12 cellular contexts compared by ENCODE assay signal in genomic region chr17:9238340-9239259, GRCh38.
A peak's percentile ranks its signal among the peaks of the same experiment; 100 is the strongest.
DNase-seq lines count a peak whose midpoint lies in the region; ATAC-seq, FAIRE-seq and TF ChIP-seq lines count a peak whose summit lies in the region.
"Had no signal": no experiment of that assay in that cellular context is flagged by ENCODE, and none has a peak within 500 bp of the region (broad histone marks: within the 10 kb centered on the region; RNA-seq: fewer than 3 reads in every experiment).

No MANE protein-coding gene starts in this region.

- no peak overlapping the region for H2BK15ac ChIP-seq in neuronal stem cell (ENCODE audit: low read length)

- H3K14ac ChIP-seq in neuronal stem cell (ENCODE audit: low read length): no peak overlapping the region

- H2AFZ ChIP-seq in OCI-LY1 (ENCODE audit: low read length): no peak overlapping the region
- peak overlapping the region; percentile 98 for H2AFZ ChIP-seq in endothelial cell of umbilical vein (ENCODE audit: low read depth, low read length)
- H2AFZ ChIP-seq in neuronal stem cell (ENCODE audit: low read length): no peak overlapping the region

- H3K79me2 ChIP-seq in OCI-LY1 (ENCODE audit: insufficient read depth, low read length) (no peaks in the 10 kb centered on the region), endothelial cell of umbilical vein (ENCODE audit: control insufficient read depth, insufficient read depth, low read length) (no peaks in the 10 kb centered on the region)

- no peaks in the 10 kb centered on the region for H3K9me1 ChIP-seq in endothelial cell of umbilical vein (replicated peaks; ENCODE audit: control insufficient read depth, extremely low read depth, insufficient read depth, low read length)

- no peak for FAIRE-seq in endothelial cell of umbilical vein (lab: Jason Lieb, UNC)

- H3K36me3 ChIP-seq in BLaER1 (no peaks in the 10 kb centered on the region), OCI-LY1 (ENCODE audit: insufficient read depth, low read length) (no peaks in the 10 kb centered on the region), endothelial cell of umbilical vein (ENCODE audit: control insufficient read depth in 2 of 2, extremely low read depth in 1 of 2, insufficient read depth in 2 of 2, low read length in 2 of 2) (no peaks in the 10 kb centered on the region), neuronal stem cell (replicated peaks in 1 of 2; ENCODE audit: control insufficient read depth in 2 of 2, insufficient read depth in 2 of 2, low read length in 2 of 2) (no peaks in the 10 kb centered on the region)
- H3K36me3 ChIP-seq: neutrophil had no signal

- no peak overlapping the region for H3K4ac ChIP-seq in neuronal stem cell (ENCODE audit: low read length)

- H3K4me2 ChIP-seq in BLaER1: peak overlapping the region; percentile 97
- H3K4me2 ChIP-seq in OCI-LY1 (ENCODE audit: low read length): peak overlapping the region; percentile 98; the same call in 1 of the 2 replicates
- H3K4me2 ChIP-seq in endothelial cell of umbilical vein (ENCODE audit: insufficient read depth, low read length): no peak overlapping the region
- no peak overlapping the region for H3K4me2 ChIP-seq in neuronal stem cell (ENCODE audit: insufficient read depth, low read length, poor library complexity, severe bottlenecking)
- H3K4me2 ChIP-seq: KMS-11 had no signal

- peak overlapping the region; percentile 20 for H2AK5ac ChIP-seq in neuronal stem cell (ENCODE audit: low read depth, low read length)

- no peak for ATAC-seq in GM18502 (IDR thresholded peaks at IDR 0.05; ENCODE audit: poor library complexity, unreplicated experiment)
- ATAC-seq in GM21825 (IDR thresholded peaks at IDR 0.05; ENCODE audit: unreplicated experiment): no peak

- no peaks in the 10 kb centered on the region for H3K9me3 ChIP-seq in BLaER1
- no peaks in the 10 kb centered on the region for H3K9me3 ChIP-seq in OCI-LY1 (ENCODE audit: low read length)
- no peaks in the 10 kb centered on the region for H3K9me3 ChIP-seq in endothelial cell of umbilical vein (replicated peaks; ENCODE audit: control insufficient read depth, insufficient read depth, low read length)
- H3K9me3 ChIP-seq in neuronal stem cell (replicated peaks in 1 of 2; ENCODE audit: control insufficient read depth in 2 of 2, insufficient read depth in 1 of 2, low read depth in 1 of 2, low read length in 2 of 2): peaks cover 1 to 3% of the 10 kb centered on the region in 2 donors
- H3K9me3 ChIP-seq: neutrophil had no signal

- CTCF ChIA-PET in endothelial cell of umbilical vein (lab: Charles Lee): no interaction called here

- H3F3A ChIP-seq in OCI-LY1 (ENCODE audit: insufficient read depth, low read length): no peaks in the 10 kb centered on the region

- no peak overlapping the region for H2BK120ac ChIP-seq in neuronal stem cell (ENCODE audit: low read depth, low read length)

- H2BK5ac ChIP-seq in neuronal stem cell (ENCODE audit: low read length): no peak overlapping the region

- no peak overlapping the region for H3K27ac ChIP-seq in BLaER1
- H3K27ac ChIP-seq in OCI-LY1 (ENCODE audit: low read depth, low read length, poor library complexity, severe bottlenecking): no peak overlapping the region
- H3K27ac ChIP-seq in endothelial cell of umbilical vein (ENCODE audit: insufficient read depth, low read depth, low read length): no peak overlapping the region
- no peak overlapping the region for H3K27ac ChIP-seq in neuronal stem cell (replicated peaks; ENCODE audit: low read length)
- H3K27ac ChIP-seq: KMS-11, neutrophil, SK-N-MC had no signal

- dilution Hi-C loops in endothelial cell of umbilical vein (cut with MboI; ENCODE audit: extremely low pct_ligation_motif_present, low sequenced_read_pairs): no loop called here

- POLR2A ChIA-PET in endothelial cell of umbilical vein (lab: Charles Lee): no interaction called here

- no peak overlapping the region for H3K9ac ChIP-seq in BLaER1
- H3K9ac ChIP-seq in OCI-LY1 (ENCODE audit: low read length): peak overlapping the region; percentile 72; the same call in 1 of the 2 replicates
- no peak overlapping the region for H3K9ac ChIP-seq in endothelial cell of umbilical vein (replicated peaks; ENCODE audit: extremely low read depth, insufficient read depth, low read length)
- no peak overlapping the region for H3K9ac ChIP-seq in neuronal stem cell (ENCODE audit: low read depth, low read length, poor library complexity)
- H3K9ac ChIP-seq: KMS-11 had no signal

- no peak overlapping the region for H2BK12ac ChIP-seq in neuronal stem cell (ENCODE audit: low read length)

- intact Hi-C loops in endothelial cell of umbilical vein (cut with micrococcal nuclease): no loop called here

- H3K4me1 ChIP-seq in BLaER1: peaks cover 52% of the 10 kb centered on the region
- peaks cover 7% of the 10 kb centered on the region for H3K4me1 ChIP-seq in OCI-LY1 (ENCODE audit: insufficient read depth, low read length, severe bottlenecking)
- peaks cover 13% of the 10 kb centered on the region for H3K4me1 ChIP-seq in endothelial cell of umbilical vein (ENCODE audit: control insufficient read depth, extremely low read depth, insufficient read depth, low read length)
- H3K4me1 ChIP-seq in neuronal stem cell (ENCODE audit: control insufficient read depth in 2 of 2, insufficient read depth in 1 of 2, low read depth in 1 of 2, low read length in 2 of 2): peaks cover 22 to 34% of the 10 kb centered on the region in 2 donors

- DNase-seq in endothelial cell of umbilical vein (ENCODE audit: low read depth, low spot score): no peak
- no peak for DNase-seq in neuronal stem cell (ENCODE audit: low spot score)
- no peak for DNase-seq in epidermal melanocyte (ENCODE audit: insufficient read length, low spot score)
- DNase-seq in globus pallidus (ENCODE audit: low spot score): no peak
- DNase-seq: NCI-H226 had no signal

- no peak overlapping the region for H4K8ac ChIP-seq in neuronal stem cell (ENCODE audit: low read depth, low read length)

- TF ChIP-seq POLR2A in endothelial cell of umbilical vein (IDR thresholded peaks at IDR 0.05; ENCODE audit: low read depth, low read length): no peak

- TF ChIP-seq CTCF in OCI-LY1 (IDR thresholded peaks at IDR 0.05; ENCODE audit: low read length): no peak
- no peak for TF ChIP-seq CTCF in endothelial cell of umbilical vein (IDR thresholded peaks at IDR 0.05; ENCODE audit: extremely low read depth in 1 of 2, insufficient read depth in 1 of 2, low read depth in 1 of 2, low read length in 2 of 2)

- H3K23ac ChIP-seq in neuronal stem cell (ENCODE audit: low read depth, low read length, poor library complexity): peak overlapping the region; percentile 94

- H3K4me3 ChIP-seq in BLaER1 (no peak overlapping the region), OCI-LY1 (ENCODE audit: low read depth, low read length, poor library complexity, severe bottlenecking) (no peak overlapping the region), endothelial cell of umbilical vein (replicated peaks in 1 of 3; ENCODE audit: insufficient read depth in 1 of 3, low read depth in 1 of 3, low read length in 3 of 3) (no peak overlapping the region), neuronal stem cell (ENCODE audit: low read length in 2 of 2) (no peak overlapping the region)

- no peak overlapping the region for H4K91ac ChIP-seq in neuronal stem cell (ENCODE audit: low read depth, low read length, poor library complexity)

- no TSS peak for BruUV-seq in endothelial cell of umbilical vein (replicated peaks; lab: Mats Ljungman, UMichigan)

- H3K18ac ChIP-seq in neuronal stem cell (ENCODE audit: low read length): peak overlapping the region; percentile 64

- H3K9me2 ChIP-seq in OCI-LY1 (ENCODE audit: low read depth, low read length): no peaks in the 10 kb centered on the region

- H4K20me1 ChIP-seq in BLaER1: peaks cover 83% of the 10 kb centered on the region
- H4K20me1 ChIP-seq in OCI-LY1 (ENCODE audit: insufficient read depth, low read length): no peaks in the 10 kb centered on the region
- no peaks in the 10 kb centered on the region for H4K20me1 ChIP-seq in endothelial cell of umbilical vein (replicated peaks; ENCODE audit: control insufficient read depth, extremely low read depth, insufficient read depth, low read length)

- H3K27me3 ChIP-seq in BLaER1 (peaks cover 63% of the 10 kb centered on the region), OCI-LY1 (ENCODE audit: insufficient read depth, low read length) (0 out of 2 replicates have a peak, but pooled peaks cover 5% of the 10 kb centered on the region), endothelial cell of umbilical vein (ENCODE audit: control insufficient read depth in 2 of 2, insufficient read depth in 2 of 2, low read length in 2 of 2) (no peaks in the 10 kb centered on the region), neuronal stem cell (ENCODE audit: control insufficient read depth in 3 of 3, insufficient read depth in 3 of 3, low read depth in 1 of 3, low read length in 3 of 3) (peaks cover 0 to 27% (median 5%) of the 10 kb centered on the region in 3 experiments)

- H3K79me1 ChIP-seq in neuronal stem cell (ENCODE audit: low read depth, low read length): peaks cover 4% of the 10 kb centered on the region

- WGBS in neuronal stem cell (ENCODE audit: extremely low coverage in 2 of 2, insufficient read length in 2 of 2, insufficient replicate concordance in 1 of 2), 2 donors: no CpG with 5 or more reads among the region's 13 CpGs

TF ChIP-seq in endothelial cell of umbilical vein, 7 proteins besides CTCF, POLR2A, EP300 and RAD21:
- TF ChIP-seq POLR2AphosphoS5 (IDR thresholded peaks at IDR 0.05; ENCODE audit: insufficient read depth, low read depth, low read length): no peak
- TF ChIP-seq MAX (IDR thresholded peaks at IDR 0.05; ENCODE audit: insufficient read depth, insufficient read length): no peak
- no peak for TF ChIP-seq GATA2 (IDR thresholded peaks at IDR 0.05; ENCODE audit: insufficient read depth, insufficient read length, low read depth, low read length)
- TF ChIP-seq MYC (IDR thresholded peaks at IDR 0.05; ENCODE audit: low read depth, low read length): no peak
- no peak for TF ChIP-seq EZH2 (IDR thresholded peaks at IDR 0.05; ENCODE audit: borderline replicate concordance, low read depth, low read length, severe bottlenecking)
- TF ChIP-seq FOS (IDR thresholded peaks at IDR 0.05; ENCODE audit: borderline replicate concordance, insufficient read depth, low read length): no peak
- no peak for TF ChIP-seq JUN (IDR thresholded peaks at IDR 0.05; ENCODE audit: borderline replicate concordance, insufficient read depth, insufficient read length, low read depth)
TF ChIP-seq in endothelial cell of umbilical vein: peak in this region for 0.

Comparison
In these comparisons a context has a peak if more than half of its experiments do, and no peak if none do; other contexts are left out.
1. H3K4me2 ChIP-seq: peak in BLaER1 (single experiment) and OCI-LY1 (single experiment); none in endothelial cell of umbilical vein (single experiment) and neuronal stem cell (single experiment).